In the genomic region with DNA sequence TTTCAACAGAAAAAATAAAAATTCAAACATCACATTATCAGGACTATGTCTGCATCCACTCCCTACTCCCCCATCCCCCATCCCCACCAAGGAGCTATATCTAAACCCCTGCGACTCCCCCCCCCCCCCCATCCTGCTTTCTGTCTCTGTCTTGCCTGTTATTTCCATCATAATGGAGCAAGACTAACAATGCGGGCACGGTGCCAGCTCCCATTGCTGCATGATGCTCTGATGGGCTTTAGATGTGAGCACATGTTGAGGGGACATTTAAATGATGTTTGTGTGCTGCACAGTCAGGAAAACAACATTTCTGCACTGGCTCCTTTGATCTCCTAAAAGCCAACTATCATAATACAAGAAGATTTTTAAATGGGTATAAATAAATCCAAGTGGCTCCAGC, we compare ENCODE assay signal across 13 cellular contexts.
A peak's percentile ranks its signal among the peaks of the same experiment; 100 is the strongest.
DNase-seq lines count a peak whose midpoint lies in the region; ATAC-seq and TF ChIP-seq lines count a peak whose summit lies in the region.
"Had no signal": no experiment of that assay in that cellular context is flagged by ENCODE, and none has a peak within 500 bp of the region (broad histone marks: within the 10 kb centered on the region; RNA-seq: fewer than 3 reads in every experiment).

No MANE protein-coding gene starts in this region.

- no peak for TF ChIP-seq CTCF in adrenal gland (IDR thresholded peaks at IDR 0.05)
- TF ChIP-seq CTCF in omental fat pad (IDR thresholded peaks at IDR 0.05): no peak

- ATAC-seq in Right ventricle myocardium superior (ENCODE audit: poor library complexity) (no peak), right cardiac atrium (no peak), omental fat pad (ENCODE audit: low FRiP score) (no peak), GM21723 (IDR thresholded peaks at IDR 0.05; ENCODE audit: unreplicated experiment) (no peak), HG02623 (IDR thresholded peaks at IDR 0.05; ENCODE audit: unreplicated experiment) (no peak)

- no peak for TF ChIP-seq POLR2A in adrenal gland (IDR thresholded peaks at IDR 0.05)

- intact Hi-C loops in Right ventricle myocardium superior (cut with DNase I): no loop called here
- intact Hi-C loops in cardiac septum (cut with DNase I): no loop called here
- intact Hi-C loops in adrenal gland (cut with DNase I): no loop called here
- intact Hi-C loops in right cardiac atrium (cut with DNase I): no loop called here

- H3K27ac ChIP-seq in adrenal gland: no peak overlapping the region
- H3K27ac ChIP-seq in right cardiac atrium (ENCODE audit: low read length): no peak overlapping the region
- H3K27ac ChIP-seq: ascending aorta had no signal

- no peaks in the 10 kb centered on the region for H3K4me1 ChIP-seq in adrenal gland (replicated peaks in 1 of 2)
- no peaks in the 10 kb centered on the region for H3K4me1 ChIP-seq in right cardiac atrium (ENCODE audit: control insufficient read depth, insufficient read depth, low read length)
- H3K4me1 ChIP-seq: ascending aorta had no signal

- DNase-seq in Right ventricle myocardium superior: peak; percentile 57
- DNase-seq in cardiac septum (ENCODE audit: low spot score): no peak
- DNase-seq in adrenal gland: peak in 5 of 7 donors; percentile 7 to 55 (median 18)
- peak in 2 of 3 donors; percentile 57 to 64 for DNase-seq in right cardiac atrium
- no peak for DNase-seq in omental fat pad (ENCODE audit: low spot score)
- DNase-seq in activated CD8-positive, alpha-beta memory T cell treated with anti-CD3 and anti-CD28 coated beads for 24 hours: no peak
- DNase-seq: activated CD4-positive, alpha-beta memory T cell treated with anti-CD3 and anti-CD28 coated beads for 36 hours; KBM-7; NCI-H187 treated with DMSO at 0.1 percent for 48 hours; SIG-M5 had no signal

- H3K27me3 ChIP-seq in adrenal gland (no peaks in the 10 kb centered on the region), right cardiac atrium (ENCODE audit: control insufficient read depth, insufficient read depth) (no peaks in the 10 kb centered on the region)
- H3K27me3 ChIP-seq: ascending aorta had no signal

- 23 to 87% (median 44%) methylated on average over 2 to 3 of the region's 3 CpGs for WGBS in adrenal gland, 4 donors
- WGBS in right cardiac atrium: 30% methylated on average over 3 of the region's 3 CpGs

- H3K36me3 ChIP-seq in adrenal gland (replicated peaks in 1 of 2): no peaks in the 10 kb centered on the region
- H3K36me3 ChIP-seq: ascending aorta had no signal

- no peaks in the 10 kb centered on the region for H3K9me3 ChIP-seq in adrenal gland (replicated peaks in 1 of 3)
- H3K9me3 ChIP-seq in right cardiac atrium (ENCODE audit: control insufficient read depth, low read length): no peaks in the 10 kb centered on the region
- H3K9me3 ChIP-seq: ascending aorta had no signal

- H3K4me3 ChIP-seq in adrenal gland (no peak overlapping the region), right cardiac atrium (ENCODE audit: low read length) (no peak overlapping the region)
- H3K4me3 ChIP-seq: ascending aorta had no signal

Comparison
In these comparisons a context has a peak if more than half of its experiments do, and no peak if none do; other contexts are left out.
1. DNase-seq: peak in Right ventricle myocardium superior (single experiment), adrenal gland (5 of 7) and right cardiac atrium (2 of 3); none in cardiac septum (single experiment), omental fat pad (single experiment) and activated CD8-positive, alpha-beta memory T cell treated with anti-CD3 and anti-CD28 coated beads for 24 hours (single experiment).